In the genomic region with DNA sequence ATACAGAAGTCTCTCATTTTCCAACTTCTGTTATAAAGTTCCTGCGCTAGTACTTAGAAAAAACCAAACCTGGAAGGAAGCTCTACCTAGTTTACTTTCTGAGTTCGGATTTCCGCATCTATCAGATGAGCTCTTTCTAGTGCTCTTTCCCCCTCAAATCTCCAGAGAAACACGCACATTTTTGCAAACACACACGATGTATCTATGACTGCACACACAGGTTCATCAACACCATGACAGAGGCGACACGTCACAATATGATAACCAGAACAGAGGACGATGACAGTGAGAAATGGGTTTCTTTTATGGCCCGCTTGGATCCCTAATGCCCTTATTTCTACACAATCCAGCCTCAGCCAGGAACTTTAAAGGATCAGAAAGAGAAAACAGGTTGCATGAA, we compare ENCODE assay signal across 8 cellular contexts. TPM values are rescaled to one million over a fixed set of nuclear protein-coding genes. Genes with fewer than 3 reads are reported as not detected.
DNase-seq lines count a peak whose midpoint lies in the region; ATAC-seq and TF ChIP-seq lines count a peak whose summit lies in the region.

No MANE protein-coding gene starts in this region.

- peak; percentile 29 for ATAC-seq in HG03066 (IDR thresholded peaks at IDR 0.05; ENCODE audit: low read depth, unreplicated experiment)

- H3K79me1 ChIP-seq in mesendoderm (ENCODE audit: low read length), result no peaks in the 10 kb centered on the region

- no peak overlapping the region for H2BK15ac ChIP-seq in mesendoderm (replicated peaks; ENCODE audit: low read depth)

- no peak overlapping the region for H2BK120ac ChIP-seq in mesendoderm (ENCODE audit: low read depth, low read length)

- TF ChIP-seq POLR2A in breast epithelium (IDR thresholded peaks at IDR 0.05), result no peak
- no peak for TF ChIP-seq POLR2A in tibial nerve (IDR thresholded peaks at IDR 0.05)

- H3K23ac ChIP-seq in mesendoderm (ENCODE audit: low read length), result no peak overlapping the region

- no peaks in the 10 kb centered on the region for H3K9me3 ChIP-seq in breast epithelium
- H3K9me3 ChIP-seq in tibial nerve, result no peaks in the 10 kb centered on the region

- no peak overlapping the region for H2AK5ac ChIP-seq in mesendoderm (ENCODE audit: low read length)

- no peak overlapping the region for H4K8ac ChIP-seq in mesendoderm (ENCODE audit: low read depth, low read length)

- no peak overlapping the region for H3K18ac ChIP-seq in mesendoderm (ENCODE audit: low read length)

- H3K4ac ChIP-seq in mesendoderm (ENCODE audit: low read depth, low read length), result no peak overlapping the region

- H3K4me2 ChIP-seq in mesendoderm (ENCODE audit: low read length), result peak overlapping the region; percentile 38

- WGBS in mesendoderm (ENCODE audit: extremely low coverage, insufficient coverage, low lambda C conversion rate), result no CpG with 5 or more reads among the region's 9 CpGs
- 11 to 17% methylated on average over 9 of the region's 9 CpGs for WGBS in tibial nerve, 2 donors

- peak overlapping the region; percentile 63 for H3K9ac ChIP-seq in mesendoderm (ENCODE audit: low read length)

- peak overlapping the region; percentile 2 to 23 for H3K27ac ChIP-seq in breast epithelium
- H3K27ac ChIP-seq in mesendoderm (ENCODE audit: low read depth, low read length), result no peak overlapping the region
- H3K27ac ChIP-seq in tibial nerve, result peak overlapping the region in 2 of 4 donors; percentile 4 to 28

- TF ChIP-seq CTCF in breast epithelium (IDR thresholded peaks at IDR 0.05) (no peak), tibial nerve (IDR thresholded peaks at IDR 0.05) (no peak)

- no peak for TF ChIP-seq EP300 in tibial nerve (IDR thresholded peaks at IDR 0.05)

- intact Hi-C loops in breast epithelium (cut with DNase I; ENCODE audit: low total_unique reads), result no loop called here

- no peak overlapping the region for H4K5ac ChIP-seq in mesendoderm (ENCODE audit: low read length)

- DNase-seq in NCI-H1417 (lab: John Stamatoyannopoulos, UW), result peak in 2 of 3 experiments; percentile 68 to 73
- DNase-seq in NCI-H1417 treated with DMSO at 0.1 percent for 48 hours (lab: John Stamatoyannopoulos, UW), result no peak
- DNase-seq in SK-N-DZ (ENCODE audit: low spot score), result peak; percentile 41
- DNase-seq in breast epithelium (ENCODE audit: low spot score in 2 of 2), result no peak
- peak; percentile 8 for DNase-seq in mesendoderm
- no peak for DNase-seq in tibial nerve (ENCODE audit: low spot score in 2 of 2)
- DNase-seq in SHP77 treated with DMSO at 0.1 percent for 48 hours (lab: John Stamatoyannopoulos, UW), result no peak

- H3K4me3 ChIP-seq in breast epithelium (peak overlapping the region; percentile 45 to 68 (median 55)), mesendoderm (ENCODE audit: low read length) (no peak overlapping the region), tibial nerve (peak overlapping the region; percentile 35 to 54 (median 50))

- no peaks in the 10 kb centered on the region for H3K4me1 ChIP-seq in breast epithelium
- H3K4me1 ChIP-seq in mesendoderm (ENCODE audit: control insufficient read depth, low read depth, low read length), result peaks cover 2% of the 10 kb centered on the region
- H3K4me1 ChIP-seq in tibial nerve, result peaks cover 0 to 11% (median 2%) of the 10 kb centered on the region in 4 donors

- H3K27me3 ChIP-seq in breast epithelium (no peaks in the 10 kb centered on the region), mesendoderm (ENCODE audit: insufficient read depth, low read length, poor library complexity) (no peaks in the 10 kb centered on the region), tibial nerve (no peaks in the 10 kb centered on the region)

- H3K56ac ChIP-seq in mesendoderm (ENCODE audit: low read length), result peak overlapping the region; percentile 45

- H3K79me2 ChIP-seq in mesendoderm (ENCODE audit: control insufficient read depth, insufficient read depth, low read length), result no peaks in the 10 kb centered on the region

- H3K36me3 ChIP-seq in breast epithelium (no peaks in the 10 kb centered on the region), mesendoderm (ENCODE audit: control insufficient read depth, insufficient read depth, low read length) (no peaks in the 10 kb centered on the region), tibial nerve (no peaks in the 10 kb centered on the region)

- H2BK5ac ChIP-seq in mesendoderm (ENCODE audit: low read length), result no peak overlapping the region

RNA-seq across cellular contexts. Expression of a gene that starts 0.6 kb away (rescaled TPM):
- 0.54 and 0.90 TPM in 2 replicates for polyA plus RNA-seq in SK-N-DZ (2014; cell fraction: cytosol; rRNA removed)
- 2.0 and 2.4 TPM in 2 replicates for polyA plus RNA-seq in SK-N-DZ (2014; cell fraction: nucleus; rRNA removed)
- total RNA-seq in breast epithelium (under 1 TPM; 0.15 to 0.33 (median 0.16) TPM), tibial nerve (under 1 TPM in 1 of 4 donors, not detected in 3; 0.78 TPM)
- polyA plus RNA-seq in mesendoderm (2013, experiment 1 of 2), result 0.03 TPM
- polyA plus RNA-seq in mesendoderm (2013, experiment 2 of 2), result 0.04 TPM

RNA-seq across cellular contexts. Expression of a gene that starts 29.1 kb away (rescaled TPM):
- polyA plus RNA-seq in SK-N-DZ (2014; cell fraction: cytosol; rRNA removed), result 7.0 and 7.2 TPM in 2 replicates
- polyA plus RNA-seq in SK-N-DZ (2014; cell fraction: nucleus; rRNA removed), result 2.6 and 5.3 TPM in 2 replicates
- total RNA-seq in breast epithelium, result 10 to 100 TPM; 28.2 to 94.9 (median 61.3) TPM
- 20.9 TPM for polyA plus RNA-seq in mesendoderm (2013, experiment 1 of 2)
- 22.8 TPM for polyA plus RNA-seq in mesendoderm (2013, experiment 2 of 2)
- 10 to 100 TPM; 18.1 to 62.7 (median 22.4) TPM for total RNA-seq in tibial nerve

Comparison
In these comparisons a context has a peak if more than half of its experiments do, and no peak if none do; other contexts are left out.
1. DNase-seq: peak in NCI-H1417 (2 of 3), SK-N-DZ (single experiment) and mesendoderm (single experiment); none in NCI-H1417 treated with DMSO at 0.1 percent for 48 hours (single experiment), breast epithelium (0 of 2), tibial nerve (0 of 2) and SHP77 treated with DMSO at 0.1 percent for 48 hours (single experiment).